In the genomic region with DNA sequence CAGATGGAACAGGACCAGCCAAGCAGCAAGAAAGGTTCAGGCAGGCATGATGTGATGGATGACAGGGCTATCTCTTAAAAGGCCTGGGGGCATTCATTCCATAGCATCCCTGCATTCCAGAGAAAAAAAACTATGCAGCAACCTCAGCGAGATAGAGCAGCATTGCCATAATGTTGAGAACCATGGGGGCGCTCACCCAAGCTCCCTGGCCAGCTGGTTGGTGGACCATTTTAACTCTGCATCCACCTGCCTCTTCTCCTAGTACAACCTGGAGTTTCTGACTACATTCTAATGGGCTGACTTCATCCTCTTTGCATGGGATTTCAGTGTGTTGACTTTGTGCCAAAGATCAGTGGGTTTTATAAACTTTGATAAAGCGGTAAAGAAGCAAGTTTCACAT, we compare ENCODE assay signal across 16 cellular contexts.
A peak's percentile ranks its signal among the peaks of the same experiment; 100 is the strongest.
DNase-seq lines count a peak whose midpoint lies in the region; ATAC-seq and TF ChIP-seq lines count a peak whose summit lies in the region.
"Had no signal": no experiment of that assay in that cellular context is flagged by ENCODE, and none has a peak within 500 bp of the region (broad histone marks: within the 10 kb centered on the region; RNA-seq: fewer than 3 reads in every experiment).

No MANE protein-coding gene starts in this region.

- TF ChIP-seq POLR2A in IMR-90 (IDR thresholded peaks at IDR 0.05; ENCODE audit: low read depth, low read length): no peak

- no peak overlapping the region for H3K27ac Mint-ChIP-seq in activated CD8-positive, alpha-beta T cell treated with anti-CD3 and anti-CD28 coated beads for 36 hours
- H3K27ac Mint-ChIP-seq: CD8-positive, alpha-beta T cell had no signal

- no peak overlapping the region for H3K18ac ChIP-seq in IMR-90 (ENCODE audit: low read depth, low read length)

- no peak overlapping the region for H2BK5ac ChIP-seq in IMR-90 (ENCODE audit: low read depth, low read length, poor library complexity, severe bottlenecking)

- no peaks in the 10 kb centered on the region for H3K9me1 ChIP-seq in IMR-90 (ENCODE audit: insufficient read depth, low read length)

- H3K36me3 ChIP-seq in IMR-90 (ENCODE audit: control insufficient read depth, insufficient read depth, low read length): no peaks in the 10 kb centered on the region
- H3K36me3 ChIP-seq: MG63, SJSA1 had no signal

- no peak overlapping the region for H3K4me3 ChIP-seq in IMR-90 (ENCODE audit: insufficient read depth, low read depth, low read length)
- H3K4me3 ChIP-seq: GM23248, K562, MG63, SJSA1 had no signal

- H4K8ac ChIP-seq in IMR-90 (ENCODE audit: low read depth in 2 of 2, low read length in 2 of 2): no peak overlapping the region

- no peak overlapping the region for H3K4ac ChIP-seq in IMR-90 (ENCODE audit: low read depth, low read length)

- no peaks in the 10 kb centered on the region for H3K36me3 Mint-ChIP-seq in activated CD8-positive, alpha-beta T cell treated with anti-CD3 and anti-CD28 coated beads for 36 hours (ENCODE audit: low read depth)
- H3K36me3 Mint-ChIP-seq: CD8-positive, alpha-beta T cell had no signal

- H3K56ac ChIP-seq in IMR-90 (ENCODE audit: extremely low read depth, insufficient read depth, low read length): no peak overlapping the region

- TF ChIP-seq CTCF in IMR-90 (conservative IDR thresholded peaks at IDR 0.05; ENCODE audit: low read depth, low read length): no peak
- no peak for TF ChIP-seq CTCF in activated CD8-positive, alpha-beta T cell treated with anti-CD3 and anti-CD28 coated beads for 36 hours (IDR thresholded peaks at IDR 0.05)

- H3K4me1 Mint-ChIP-seq in activated CD8-positive, alpha-beta T cell treated with anti-CD3 and anti-CD28 coated beads for 36 hours (ENCODE audit: low read depth): no peaks in the 10 kb centered on the region

- no peak overlapping the region for H2BK120ac ChIP-seq in IMR-90 (ENCODE audit: low read depth, low read length)

- H2AFZ ChIP-seq in IMR-90 (replicated peaks; ENCODE audit: low read length, poor library complexity): no peak overlapping the region
- H2AFZ ChIP-seq: GM23248 had no signal

- H3K9ac ChIP-seq in IMR-90 (ENCODE audit: low read depth, low read length): no peak overlapping the region
- H3K9ac ChIP-seq: GM23248 had no signal

- no peak overlapping the region for H2AK9ac ChIP-seq in IMR-90 (replicated peaks; ENCODE audit: low read depth, low read length, poor library complexity)

- H3K4me3 Mint-ChIP-seq in activated CD8-positive, alpha-beta T cell treated with anti-CD3 and anti-CD28 coated beads for 36 hours: no peak overlapping the region
- H3K4me3 Mint-ChIP-seq: CD8-positive, alpha-beta T cell had no signal

- CTCF ChIA-PET in IMR-90 (lab: Yijun Ruan, JAX): no interaction called here
- CTCF ChIA-PET in activated CD8-positive, alpha-beta T cell treated with anti-CD3 and anti-CD28 coated beads for 36 hours (lab: Charles Lee): no interaction called here

- WGBS in IMR-90 (ENCODE audit: extremely low coverage in 2 of 2, insufficient read length in 1 of 2), 2 experiments: no CpG with 5 or more reads among the region's 3 CpGs

- H2AK5ac ChIP-seq in IMR-90 (ENCODE audit: low read depth, low read length): no peak overlapping the region

- DNase-seq in IMR-90: peak; percentile 7
- DNase-seq in amniotic epithelial cell (ENCODE audit: low read depth): peak; percentile 63
- peak; percentile 89 for DNase-seq in islet precursor cell
- no peak for DNase-seq in activated CD8-positive, alpha-beta T cell treated with anti-CD3 and anti-CD28 coated beads for 36 hours
- no peak for DNase-seq in NOMO-1 treated with dmso at 0.1 percent for 144 hours (lab: John Stamatoyannopoulos, UW; ENCODE audit: unreplicated experiment)
- no peak for DNase-seq in DMS53 treated with DMSO at 0.1 percent for 48 hours (lab: John Stamatoyannopoulos, UW; ENCODE audit: unreplicated experiment)
- DNase-seq: CD8-positive, alpha-beta T cell; GM23248; MG63; NCI-H1105; NCI-H187 treated with DMSO at 0.1 percent for 48 hours; NCI-H2171 had no signal

- H4K91ac ChIP-seq in IMR-90 (ENCODE audit: insufficient read depth, low read depth, low read length): no peak overlapping the region

- TF ChIP-seq RAD21 in IMR-90 (IDR thresholded peaks at IDR 0.05; ENCODE audit: low read length): no peak

- intact Hi-C loops in IMR-90 (cut with micrococcal nuclease): no loop called here
- intact Hi-C loops in activated CD8-positive, alpha-beta T cell treated with anti-CD3 and anti-CD28 coated beads for 36 hours (cut with micrococcal nuclease): no loop called here

- in situ Hi-C loops in IMR-90 (cut with MboI; ENCODE audit: low sequenced_read_pairs): no loop called here

- H3K4me2 ChIP-seq in IMR-90 (ENCODE audit: low read depth, low read length): no peak overlapping the region

- no peaks in the 10 kb centered on the region for H4K20me1 ChIP-seq in IMR-90 (ENCODE audit: insufficient read depth, low read length)

- H3K27me3 ChIP-seq in IMR-90 (ENCODE audit: control insufficient read depth, insufficient read depth, low read length): no peaks in the 10 kb centered on the region; the same call in 1 of the 2 replicates
- H3K27me3 ChIP-seq: MG63, SJSA1 had no signal

- H2BK20ac ChIP-seq in IMR-90 (ENCODE audit: low read depth, low read length): no peak overlapping the region

- H3K9me3 ChIP-seq in IMR-90 (ENCODE audit: control insufficient read depth, insufficient read depth, low read length): no peaks in the 10 kb centered on the region
- H3K9me3 ChIP-seq: MG63 had no signal

- no peak overlapping the region for H3K14ac ChIP-seq in IMR-90 (replicated peaks; ENCODE audit: low read depth, low read length)

- no peaks in the 10 kb centered on the region for H3K79me1 ChIP-seq in IMR-90 (ENCODE audit: low read depth in 1 of 2, low read length in 2 of 2)

- no peaks in the 10 kb centered on the region for H3K27me3 Mint-ChIP-seq in activated CD8-positive, alpha-beta T cell treated with anti-CD3 and anti-CD28 coated beads for 36 hours

- no peaks in the 10 kb centered on the region for H3K4me1 ChIP-seq in IMR-90 (ENCODE audit: control insufficient read depth, insufficient read depth, low read length)

- ATAC-seq in IMR-90 (ENCODE audit: low read depth) (no peak), GM18519 (IDR thresholded peaks at IDR 0.05; ENCODE audit: low FRiP score, unreplicated experiment) (no peak)
- ATAC-seq in activated CD8-positive, alpha-beta T cell treated with anti-CD3 and anti-CD28 coated beads for 36 hours: no peak
- ATAC-seq: CD8-positive, alpha-beta T cell; K562 had no signal

- no TSS peak for BruUV-seq in IMR-90 (replicated peaks; lab: Mats Ljungman, UMichigan)

- no peak overlapping the region for H3K27ac ChIP-seq in IMR-90 (ENCODE audit: insufficient read depth, low read length)
- H3K27ac ChIP-seq: GM23248, RWPE1, SJSA1 had no signal

- POLR2A ChIA-PET in IMR-90 (lab: Charles Lee; ENCODE audit: unreplicated experiment): no interaction called here
- POLR2A ChIA-PET in activated CD8-positive, alpha-beta T cell treated with anti-CD3 and anti-CD28 coated beads for 36 hours (lab: Charles Lee): no interaction called here

- no peak overlapping the region for H3K23ac ChIP-seq in IMR-90 (ENCODE audit: low read depth, low read length)

- dilution Hi-C loops in IMR-90 (cut with HindIII; ENCODE audit: low sequenced_read_pairs, unreplicated experiment): no loop called here

- H3K9me3 Mint-ChIP-seq in activated CD8-positive, alpha-beta T cell treated with anti-CD3 and anti-CD28 coated beads for 36 hours: no peaks in the 10 kb centered on the region
- H3K9me3 Mint-ChIP-seq: CD8-positive, alpha-beta T cell had no signal

- no peak overlapping the region for H4K5ac ChIP-seq in IMR-90 (ENCODE audit: low read depth, low read length)

- H2BK15ac ChIP-seq in IMR-90 (ENCODE audit: low read depth, low read length): no peak overlapping the region

TF ChIP-seq in IMR-90, 13 proteins besides CTCF, POLR2A, EP300 and RAD21:
- TF ChIP-seq CEBPB (IDR thresholded peaks at IDR 0.05; ENCODE audit: low read depth, low read length) (no peak), RFX5 (IDR thresholded peaks at IDR 0.05; ENCODE audit: low read depth, low read length) (no peak), NFE2L2 (IDR thresholded peaks at IDR 0.05; ENCODE audit: low read depth, low read length) (no peak), ELK1 (IDR thresholded peaks at IDR 0.05; ENCODE audit: borderline replicate concordance, low read depth, low read length) (no peak), SMC3 (IDR thresholded peaks at IDR 0.05; ENCODE audit: low read depth, low read length) (no peak), FOS (IDR thresholded peaks at IDR 0.05; ENCODE audit: low read depth, low read length) (no peak), MAFK (IDR thresholded peaks at IDR 0.05; ENCODE audit: low read depth, low read length) (no peak), CHD1 (IDR thresholded peaks at IDR 0.05; ENCODE audit: low read depth, low read length) (no peak), MXI1 (IDR thresholded peaks at IDR 0.05; ENCODE audit: borderline replicate concordance, low read depth, low read length) (no peak)

Comparison
In these comparisons a context has a peak if more than half of its experiments do, and no peak if none do; other contexts are left out.
1. DNase-seq: peak in IMR-90 (single experiment), amniotic epithelial cell (single experiment) and islet precursor cell (single experiment); none in activated CD8-positive, alpha-beta T cell treated with anti-CD3 and anti-CD28 coated beads for 36 hours (single experiment), NOMO-1 treated with dmso at 0.1 percent for 144 hours (single experiment) and DMS53 treated with DMSO at 0.1 percent for 48 hours (single experiment).